8 cellular contexts compared by ENCODE assay signal in genomic region chr11:82864268-82864667, GRCh38. TPM values are rescaled to one million over a fixed set of nuclear protein-coding genes. Genes with fewer than 3 reads are reported as not detected.
DNase-seq lines count a peak whose midpoint lies in the region; ATAC-seq and TF ChIP-seq lines count a peak whose summit lies in the region.

No MANE protein-coding gene starts in this region.

- H3K27me3 Mint-ChIP-seq in activated naive CD8-positive, alpha-beta T cell treated with anti-CD3 and anti-CD28 coated beads, Interleukin-2, amount 10 ng/mL, durations not matched to agents 7 days and 5 days, result no peaks in the 10 kb centered on the region

- H3K36me3 ChIP-seq in right atrium auricular region (no peaks in the 10 kb centered on the region), gastrocnemius medialis (no peaks in the 10 kb centered on the region), neuronal stem cell (replicated peaks in 1 of 2; ENCODE audit: control insufficient read depth in 2 of 2, insufficient read depth in 2 of 2, low read length in 2 of 2) (no peaks in the 10 kb centered on the region)

- no peak overlapping the region for H3K27ac Mint-ChIP-seq in activated naive CD8-positive, alpha-beta T cell treated with anti-CD3 and anti-CD28 coated beads, Interleukin-2, amount 10 ng/mL, durations not matched to agents 7 days and 5 days

- H2BK120ac ChIP-seq in neuronal stem cell (ENCODE audit: low read depth, low read length), result no peak overlapping the region

- intact Hi-C loops in gastrocnemius medialis (cut with DNase I; ENCODE audit: low total_unique reads), result loop anchor here (1.0 to 10.0 kb wide), 3 partner anchors 61 to 179 kb away; no protein-coding TSS in a partner anchor

- no peak overlapping the region for H2BK12ac ChIP-seq in neuronal stem cell (ENCODE audit: low read length)

- DNase-seq in DMS 273 treated with DMSO at 0.1 percent for 48 hours (lab: John Stamatoyannopoulos, UW) (peak; percentile 1), HFF-Myc (ENCODE audit: extremely low read depth, low read depth) (peak; percentile 44), NCI-H774 (lab: John Stamatoyannopoulos, UW) (peak; percentile 67), right atrium auricular region (ENCODE audit: low spot score) (peak; percentile 70), gastrocnemius medialis (peak; percentile 35 to 64), neuronal stem cell (ENCODE audit: low spot score) (no peak), amniotic stem cell (lab: John Stamatoyannopoulos, UW) (no peak)
- DNase-seq in activated naive CD8-positive, alpha-beta T cell treated with anti-CD3 and anti-CD28 coated beads, Interleukin-2, amount 10 ng/mL, durations not matched to agents 7 days and 5 days, result peak; percentile 32

- H3K9ac ChIP-seq in neuronal stem cell (ENCODE audit: low read depth, low read length, poor library complexity), result no peak overlapping the region

- H3K4ac ChIP-seq in neuronal stem cell (ENCODE audit: low read length), result no peak overlapping the region

- H3K9me3 ChIP-seq in right atrium auricular region, result no peaks in the 10 kb centered on the region
- no peaks in the 10 kb centered on the region for H3K9me3 ChIP-seq in gastrocnemius medialis
- H3K9me3 ChIP-seq in neuronal stem cell (replicated peaks in 1 of 2; ENCODE audit: control insufficient read depth in 2 of 2, insufficient read depth in 1 of 2, low read depth in 1 of 2, low read length in 2 of 2), result no peaks in the 10 kb centered on the region

- H3K36me3 Mint-ChIP-seq in activated naive CD8-positive, alpha-beta T cell treated with anti-CD3 and anti-CD28 coated beads, Interleukin-2, amount 10 ng/mL, durations not matched to agents 7 days and 5 days, result no peaks in the 10 kb centered on the region

- no peak overlapping the region for H3K4me3 Mint-ChIP-seq in activated naive CD8-positive, alpha-beta T cell treated with anti-CD3 and anti-CD28 coated beads, Interleukin-2, amount 10 ng/mL, durations not matched to agents 7 days and 5 days

- no peak overlapping the region for H3K23ac ChIP-seq in neuronal stem cell (ENCODE audit: low read depth, low read length, poor library complexity)

- H2AFZ ChIP-seq in neuronal stem cell (ENCODE audit: low read length), result no peak overlapping the region

- no peaks in the 10 kb centered on the region for H3K79me1 ChIP-seq in neuronal stem cell (ENCODE audit: low read depth, low read length)

- TF ChIP-seq CTCF in HFF-Myc (IDR thresholded peaks at IDR 0.05; ENCODE audit: low read depth, low read length, missing control alignments), result peak; percentile 64
- peak; percentile 22 to 67 for TF ChIP-seq CTCF in right atrium auricular region (IDR thresholded peaks at IDR 0.05)
- TF ChIP-seq CTCF in gastrocnemius medialis (IDR thresholded peaks at IDR 0.05 in 4 of 5, conservative IDR thresholded peaks at IDR 0.05 in 1 of 5), result peak in 4 of 5 experiments; percentile 36 to 52 (median 43)

- H3K18ac ChIP-seq in neuronal stem cell (ENCODE audit: low read length), result no peak overlapping the region

- in situ Hi-C loops in gastrocnemius medialis (cut with MboI; ENCODE audit: low sequenced_read_pairs in 4 of 4), result loop anchor here in 3 of 4 donors (10.0 to 25.0 kb wide), 3 partner anchors 149 to 961 kb away; no protein-coding TSS in a partner anchor

- H2BK15ac ChIP-seq in neuronal stem cell (ENCODE audit: low read length), result no peak overlapping the region

- no peak overlapping the region for H4K91ac ChIP-seq in neuronal stem cell (ENCODE audit: low read depth, low read length, poor library complexity)

- H3K27me3 ChIP-seq in right atrium auricular region (no peaks in the 10 kb centered on the region), gastrocnemius medialis (no peaks in the 10 kb centered on the region), neuronal stem cell (ENCODE audit: control insufficient read depth in 3 of 3, insufficient read depth in 3 of 3, low read depth in 1 of 3, low read length in 3 of 3) (no peaks in the 10 kb centered on the region)

- no peaks in the 10 kb centered on the region for H3K9me3 Mint-ChIP-seq in activated naive CD8-positive, alpha-beta T cell treated with anti-CD3 and anti-CD28 coated beads, Interleukin-2, amount 10 ng/mL, durations not matched to agents 7 days and 5 days

- H2BK5ac ChIP-seq in neuronal stem cell (ENCODE audit: low read length), result no peak overlapping the region

- TF ChIP-seq POLR2A in gastrocnemius medialis (IDR thresholded peaks at IDR 0.05), result no peak

- POLR2A ChIA-PET in activated naive CD8-positive, alpha-beta T cell treated with anti-CD3 and anti-CD28 coated beads, Interleukin-2, amount 10 ng/mL, durations not matched to agents 7 days and 5 days (lab: Charles Lee), result no interaction called here

- H2AK5ac ChIP-seq in neuronal stem cell (ENCODE audit: low read depth, low read length), result no peak overlapping the region

- peaks cover 2% of the 10 kb centered on the region for H3K4me1 Mint-ChIP-seq in activated naive CD8-positive, alpha-beta T cell treated with anti-CD3 and anti-CD28 coated beads, Interleukin-2, amount 10 ng/mL, durations not matched to agents 7 days and 5 days

- H3K27ac ChIP-seq in right atrium auricular region (no peak overlapping the region), gastrocnemius medialis (no peak overlapping the region), neuronal stem cell (replicated peaks; ENCODE audit: low read length) (no peak overlapping the region)

- H4K8ac ChIP-seq in neuronal stem cell (ENCODE audit: low read depth, low read length), result no peak overlapping the region

- H3K4me1 ChIP-seq in right atrium auricular region, result peaks cover 0 to 26% of the 10 kb centered on the region in 2 donors
- peaks cover 5 to 16% of the 10 kb centered on the region in 2 donors for H3K4me1 ChIP-seq in gastrocnemius medialis
- H3K4me1 ChIP-seq in neuronal stem cell (ENCODE audit: control insufficient read depth in 2 of 2, insufficient read depth in 1 of 2, low read depth in 1 of 2, low read length in 2 of 2), result no peaks in the 10 kb centered on the region

- H3K4me3 ChIP-seq in HFF-Myc (replicated peaks; ENCODE audit: low read depth, low read length) (no peak overlapping the region), right atrium auricular region (no peak overlapping the region), gastrocnemius medialis (no peak overlapping the region), neuronal stem cell (ENCODE audit: low read length in 2 of 2) (no peak overlapping the region)

- no peak overlapping the region for H3K14ac ChIP-seq in neuronal stem cell (ENCODE audit: low read length)

- H3K4me2 ChIP-seq in neuronal stem cell (ENCODE audit: insufficient read depth, low read length, poor library complexity, severe bottlenecking), result no peak overlapping the region

- no CpG with 5 or more reads among the region's 5 CpGs for WGBS in neuronal stem cell (ENCODE audit: extremely low coverage in 2 of 2, insufficient read length in 2 of 2, insufficient replicate concordance in 1 of 2), 2 donors

- ATAC-seq in activated naive CD8-positive, alpha-beta T cell treated with anti-CD3 and anti-CD28 coated beads, Interleukin-2, amount 10 ng/mL, durations not matched to agents 7 days and 5 days (ENCODE audit: low read depth), result peak; percentile 56
- ATAC-seq in gastrocnemius medialis, result peak; percentile 76 to 95

RNA-seq across cellular contexts. Expression of gene PRCP, which starts 36.0 kb away (rescaled TPM):
- 10 to 100 TPM; 21.3 to 25.6 TPM for total RNA-seq in activated naive CD8-positive, alpha-beta T cell treated with anti-CD3 and anti-CD28 coated beads, Interleukin-2, amount 10 ng/mL, durations not matched to agents 7 days and 5 days
- total RNA-seq in right atrium auricular region, result 10 to 100 TPM; 52.5 to 60.1 TPM
- total RNA-seq in gastrocnemius medialis, result 10 to 100 TPM in 2 of 4 donors, 1 to 10 TPM in 2; 7.1 to 17.8 (median 9.5) TPM
- polyA plus RNA-seq in neuronal stem cell (2013, experiment 1 of 2), result 22.8 TPM
- polyA plus RNA-seq in neuronal stem cell (2013, experiment 2 of 2), result 21.8 TPM

RNA-seq across cellular contexts. Expression of gene DDIAS, which starts 37.3 kb away (rescaled TPM):
- 10 to 100 TPM in 1 of 2 experiments, 1 to 10 TPM in 1; 8.8 to 10.6 TPM for total RNA-seq in activated naive CD8-positive, alpha-beta T cell treated with anti-CD3 and anti-CD28 coated beads, Interleukin-2, amount 10 ng/mL, durations not matched to agents 7 days and 5 days
- total RNA-seq in right atrium auricular region, result 1 to 10 TPM in 1 of 2 donors, under 1 TPM in 1; 0.55 to 2.0 TPM
- total RNA-seq in gastrocnemius medialis, result 1 to 10 TPM in 3 of 4 donors, under 1 TPM in 1; 0.67 to 2.1 (median 1.1) TPM
- 12.6 TPM for polyA plus RNA-seq in neuronal stem cell (2013, experiment 1 of 2)
- 12.1 TPM for polyA plus RNA-seq in neuronal stem cell (2013, experiment 2 of 2)

Comparison
In these comparisons a context has a peak if more than half of its experiments do, and no peak if none do; other contexts are left out.
1. DNase-seq: peak in DMS 273 treated with DMSO at 0.1 percent for 48 hours (single experiment), HFF-Myc (single experiment), NCI-H774 (single experiment), activated naive CD8-positive, alpha-beta T cell treated with anti-CD3 and anti-CD28 coated beads, Interleukin-2, amount 10 ng/mL, durations not matched to agents 7 days and 5 days (single experiment), right atrium auricular region (single experiment) and gastrocnemius medialis (2 of 2); none in neuronal stem cell (single experiment) and amniotic stem cell (single experiment).
2. Peak in every context shown above with its lines, with median percentiles within 50 percentile points of each other: CTCF ChIP-seq.